ENCODE assay signal across 8 cellular contexts in genomic region chr17:64507418-64507766, GRCh38. TPM values are rescaled to one million over a fixed set of nuclear protein-coding genes. Genes with fewer than 3 reads are reported as not detected.
DNase-seq lines count a peak whose midpoint lies in the region; ATAC-seq and TF ChIP-seq lines count a peak whose summit lies in the region.

No MANE protein-coding gene starts in this region.

- CTCF ChIA-PET in OCI-LY7 (lab: Charles Lee; ENCODE audit: unreplicated experiment): no interaction called here

- H3K27me3 ChIP-seq in KMS-11 (ENCODE audit: insufficient read depth, low read depth): no peaks in the 10 kb centered on the region
- no peaks in the 10 kb centered on the region for H3K27me3 ChIP-seq in cardiac muscle cell
- no peaks in the 10 kb centered on the region for H3K27me3 ChIP-seq in ovary

- TF ChIP-seq CTCF in KMS-11 (conservative IDR thresholded peaks at IDR 0.05; ENCODE audit: low read depth, low read length) (peak; percentile 71), OCI-LY7 (conservative IDR thresholded peaks at IDR 0.05; ENCODE audit: low read length) (peak; percentile 81), cardiac muscle cell (IDR thresholded peaks at IDR 0.05; ENCODE audit: low read depth, low read length) (peak; percentile 60), ovary (IDR thresholded peaks at IDR 0.05) (peak in 1 of 3 donors; percentile 19)

- peak overlapping the region; percentile 100 for H3K27ac Mint-ChIP-seq in activated naive CD8-positive, alpha-beta T cell treated with anti-CD3 and anti-CD28 coated beads, Interleukin-2, amount 50 U/mL, for 24 hours

- peaks cover 67% of the 10 kb centered on the region for H3K36me3 Mint-ChIP-seq in activated naive CD8-positive, alpha-beta T cell treated with anti-CD3 and anti-CD28 coated beads, Interleukin-2, amount 50 U/mL, for 24 hours (ENCODE audit: low read depth)

- H3K36me3 ChIP-seq in KMS-11 (ENCODE audit: insufficient read depth): peaks cover 27% of the 10 kb centered on the region
- peaks cover 79% of the 10 kb centered on the region for H3K36me3 ChIP-seq in OCI-LY7 (ENCODE audit: insufficient read depth, low read length)
- H3K36me3 ChIP-seq in cardiac muscle cell: peaks cover 41% of the 10 kb centered on the region
- H3K36me3 ChIP-seq in ovary: no peaks in the 10 kb centered on the region

- TF ChIP-seq EP300 in ovary (IDR thresholded peaks at IDR 0.05): no peak

- intact Hi-C loops in OCI-LY7 (cut with micrococcal nuclease; ENCODE audit: unreplicated experiment): no loop called here
- intact Hi-C loops in ovary (cut with DNase I): no loop called here

- peak overlapping the region; percentile 91 for H3K4me2 ChIP-seq in KMS-11
- H3K4me2 ChIP-seq in OCI-LY7 (ENCODE audit: low read length): peak overlapping the region; percentile 96

- H3K27ac ChIP-seq in KMS-11 (peak overlapping the region; percentile 99), OCI-LY7 (ENCODE audit: low read depth, low read length, poor library complexity, severe bottlenecking) (peak overlapping the region; percentile 90), cardiac muscle cell (peak overlapping the region; percentile 99), ovary (peak overlapping the region; percentile 97 to 99)

- no peaks in the 10 kb centered on the region for H3K9me2 ChIP-seq in OCI-LY7 (ENCODE audit: insufficient read depth, low read length)

- H2AFZ ChIP-seq in KMS-11 (ENCODE audit: low read depth) (peak overlapping the region; percentile 72), OCI-LY7 (ENCODE audit: low read length) (peak overlapping the region; percentile 71; the same call in 1 of the 2 replicates)

- peak overlapping the region; percentile 100 for H3K9ac ChIP-seq in KMS-11

- 0% methylated on average over 11 of the region's 11 CpGs for WGBS in ovary, 3 donors

- no peak overlapping the region for H3K4me3 ChIP-seq in KMS-11 (IDR thresholded peaks at IDR 0.05; ENCODE audit: insufficient read depth, low read depth, low read length)
- peak overlapping the region; percentile 100 for H3K4me3 ChIP-seq in OCI-LY7 (ENCODE audit: low read depth, low read length, poor library complexity, severe bottlenecking)
- H3K4me3 ChIP-seq in cardiac muscle cell: peak overlapping the region; percentile 96
- H3K4me3 ChIP-seq in ovary: peak overlapping the region; percentile 99

- POLR2A ChIA-PET in OCI-LY7 (lab: Charles Lee): interaction anchor here (0.5 to 2.3 kb wide), 6 partner anchors 11 to 1628 kb away, joined by 3 to 11 read pairs (median 5); partner anchors contain the start of gene POLG2

- H4K20me1 ChIP-seq in KMS-11 (ENCODE audit: insufficient read depth): peaks cover 38% of the 10 kb centered on the region
- peaks cover 40% of the 10 kb centered on the region for H4K20me1 ChIP-seq in OCI-LY7 (ENCODE audit: insufficient read depth, low read length)

- H3K9me3 ChIP-seq in OCI-LY7 (ENCODE audit: low read length) (no peaks in the 10 kb centered on the region), cardiac muscle cell (ENCODE audit: low read depth) (no peaks in the 10 kb centered on the region), ovary (no peaks in the 10 kb centered on the region)

- peak overlapping the region; percentile 100 for H3K4me3 Mint-ChIP-seq in activated naive CD8-positive, alpha-beta T cell treated with anti-CD3 and anti-CD28 coated beads, Interleukin-2, amount 50 U/mL, for 24 hours

- TF ChIP-seq POLR2A in ovary (IDR thresholded peaks at IDR 0.05): no peak

- peak; percentile 8 for ATAC-seq in GM21515 (IDR thresholded peaks at IDR 0.05; ENCODE audit: unreplicated experiment)
- ATAC-seq in activated naive CD8-positive, alpha-beta T cell treated with anti-CD3 and anti-CD28 coated beads, Interleukin-2, amount 50 U/mL, for 24 hours: peak; percentile 22

- H3K79me2 ChIP-seq in KMS-11 (ENCODE audit: insufficient read depth, low read depth): peaks cover 63% of the 10 kb centered on the region
- peaks cover 78% of the 10 kb centered on the region for H3K79me2 ChIP-seq in OCI-LY7 (ENCODE audit: insufficient read depth, low read depth, low read length)

- H3K27me3 Mint-ChIP-seq in activated naive CD8-positive, alpha-beta T cell treated with anti-CD3 and anti-CD28 coated beads, Interleukin-2, amount 50 U/mL, for 24 hours: peaks cover 3% of the 10 kb centered on the region

- H3K9me3 Mint-ChIP-seq in activated naive CD8-positive, alpha-beta T cell treated with anti-CD3 and anti-CD28 coated beads, Interleukin-2, amount 50 U/mL, for 24 hours: no peaks in the 10 kb centered on the region

- BruUV-seq in OCI-LY7 (replicated peaks; lab: Mats Ljungman, UMichigan): no TSS peak

- H3K4me1 ChIP-seq in KMS-11 (ENCODE audit: low read depth, poor library complexity, severe bottlenecking) (peaks cover 36% of the 10 kb centered on the region), OCI-LY7 (ENCODE audit: insufficient read depth, low read length, poor library complexity, severe bottlenecking) (peaks cover 29% of the 10 kb centered on the region), cardiac muscle cell (ENCODE audit: low read depth) (peaks cover 14% of the 10 kb centered on the region), ovary (ENCODE audit: insufficient read depth) (peaks cover 4% of the 10 kb centered on the region)

- peaks cover 57% of the 10 kb centered on the region for H3K4me1 Mint-ChIP-seq in activated naive CD8-positive, alpha-beta T cell treated with anti-CD3 and anti-CD28 coated beads, Interleukin-2, amount 50 U/mL, for 24 hours

- peak; percentile 87 for DNase-seq in DMS 273 (lab: John Stamatoyannopoulos, UW; ENCODE audit: unreplicated experiment)
- DNase-seq in OCI-LY7 (ENCODE audit: low spot score): peak; percentile 85
- peak; percentile 17 for DNase-seq in activated naive CD8-positive, alpha-beta T cell treated with anti-CD3 and anti-CD28 coated beads, Interleukin-2, amount 50 U/mL, for 24 hours
- peak; percentile 72 to 79 for DNase-seq in cardiac muscle cell (ENCODE audit: low read depth in 1 of 2, low spot score in 1 of 2)
- DNase-seq in ovary: no peak
- no peak for DNase-seq in NK-92 treated with Interleukin-12 subunit alpha and Interleukin-12 subunit beta, amount 100 ng/mL, for 24 hours (lab: John Stamatoyannopoulos, UW)

RNA-seq across cellular contexts. Expression of gene CEP95, which starts 0.6 kb away (rescaled TPM):
- total RNA-seq in OCI-LY7 (2014; rRNA removed; shearing (Covaris generic)): 62.7 and 87.9 TPM in 2 replicates
- total RNA-seq in OCI-LY7 (2022) (89.6 and 101 TPM in 2 replicates), cardiac muscle cell (28.1 and 40.3 TPM in 2 replicates), ovary (10 to 100 TPM; 50.8 to 87.2 (median 65.6) TPM)
- polyA plus RNA-seq in cardiac muscle cell (29.1 and 31.3 TPM in 2 replicates), ovary (10 to 100 TPM; 44.5 to 45.8 TPM)

RNA-seq across cellular contexts. Expression of gene DDX5, which starts 1.3 kb away (rescaled TPM):
- total RNA-seq in OCI-LY7 (2014; rRNA removed; shearing (Covaris generic)): 362 and 461 TPM in 2 replicates
- total RNA-seq in OCI-LY7 (2022) (815 and 857 TPM in 2 replicates), cardiac muscle cell (726 and 1,000 TPM in 2 replicates), ovary (100 to 1,000 TPM; 438 to 750 (median 559) TPM)
- polyA plus RNA-seq in cardiac muscle cell (591 and 639 TPM in 2 replicates), ovary (100 to 1,000 TPM; 372 to 633 TPM)

RNA-seq across cellular contexts. Expression of gene POLG2, which starts 10.5 kb away (rescaled TPM):
- total RNA-seq in OCI-LY7 (2014; rRNA removed; shearing (Covaris generic)): 22.9 and 31.4 TPM in 2 replicates
- total RNA-seq in OCI-LY7 (2022) (51.1 and 54.4 TPM in 2 replicates), cardiac muscle cell (8.1 and 17.0 TPM in 2 replicates), ovary (10 to 100 TPM; 13.6 to 21.3 (median 17.6) TPM)
- polyA plus RNA-seq in cardiac muscle cell (22.2 and 32.9 TPM in 2 replicates), ovary (10 to 100 TPM in 1 of 2 donors, 1 to 10 TPM in 1; 8.7 to 13.3 TPM)

RNA-seq across cellular contexts. Expression of gene MILR1, which starts 58.5 kb away (rescaled TPM):
- 68.7 and 73.6 TPM in 2 replicates for total RNA-seq in OCI-LY7 (2014; rRNA removed; shearing (Covaris generic))
- total RNA-seq in OCI-LY7 (2022) (92.2 and 101 TPM in 2 replicates), cardiac muscle cell (not detected in 2 replicates), ovary (10 to 100 TPM in 1 of 7 donors, 1 to 10 TPM in 6; 2.3 to 16.4 (median 6.8) TPM)
- polyA plus RNA-seq in cardiac muscle cell (not detected in 2 replicates), ovary (10 to 100 TPM in 1 of 2 donors, 1 to 10 TPM in 1; 2.0 to 13.1 TPM)

Comparison
In these comparisons a context has a peak if more than half of its experiments do, and no peak if none do; other contexts are left out.
1. DNase-seq: peak in DMS 273 (single experiment), OCI-LY7 (single experiment), activated naive CD8-positive, alpha-beta T cell treated with anti-CD3 and anti-CD28 coated beads, Interleukin-2, amount 50 U/mL, for 24 hours (single experiment) and cardiac muscle cell (2 of 2); none in ovary (0 of 5) and NK-92 treated with Interleukin-12 subunit alpha and Interleukin-12 subunit beta, amount 100 ng/mL, for 24 hours (single experiment).
2. Peak in every context shown above with its lines, with median percentiles within 50 percentile points of each other: H3K27ac ChIP-seq.